Comparison of ENCODE assay signal across 14 cellular contexts in genomic region chr3:146177986-146178385, GRCh38. TPM values are rescaled to one million over a fixed set of nuclear protein-coding genes. Genes with fewer than 3 reads are reported as not detected.
DNase-seq lines count a peak whose midpoint lies in the region; ATAC-seq lines count a peak whose summit lies in the region.
"Had no signal": no experiment of that assay in that cellular context is flagged by ENCODE, and none has a peak within 500 bp of the region (broad histone marks: within the 10 kb centered on the region; RNA-seq: fewer than 3 reads in every experiment).

No MANE protein-coding gene starts in this region.

- no peaks in the 10 kb centered on the region for H4K20me1 ChIP-seq in Karpas-422 (ENCODE audit: insufficient read depth, low read depth, low read length)

- H3K4me2 ChIP-seq in Karpas-422 (ENCODE audit: low read depth, low read length, poor library complexity, severe bottlenecking): no peak overlapping the region

- H3K9ac ChIP-seq in rectal smooth muscle tissue (ENCODE audit: low read length) (no peak overlapping the region), Karpas-422 (ENCODE audit: low read length) (no peak overlapping the region)

- H3K36me3 ChIP-seq in rectal smooth muscle tissue (ENCODE audit: control insufficient read depth, insufficient read depth, low read length): no peaks in the 10 kb centered on the region
- no peaks in the 10 kb centered on the region for H3K36me3 ChIP-seq in Karpas-422 (ENCODE audit: insufficient read depth, low read length)
- H3K36me3 ChIP-seq: BE2C had no signal

- intact Hi-C loops in left ventricle myocardium superior (cut with micrococcal nuclease) (no loop called here), right cardiac atrium (cut with DNase I) (no loop called here)

- DNase-seq in left ventricle myocardium superior (no peak), right cardiac atrium (no peak), medulla oblongata (ENCODE audit: extremely low spot score) (peak; percentile 47), Karpas-422 (no peak), AG08396 (ENCODE audit: low spot score) (no peak)
- DNase-seq: BE2C; CD4-positive, alpha-beta memory T cell; DMS79; HCEC 1CT; HFFc6 had no signal

- no peaks in the 10 kb centered on the region for H3K79me2 ChIP-seq in Karpas-422 (ENCODE audit: low read length)

- H3K4me1 ChIP-seq in right cardiac atrium (ENCODE audit: control insufficient read depth, insufficient read depth, low read length): no peaks in the 10 kb centered on the region
- peaks cover 6% of the 10 kb centered on the region for H3K4me1 ChIP-seq in rectal smooth muscle tissue (ENCODE audit: control insufficient read depth, insufficient read depth, low read length)
- H3K4me1 ChIP-seq in Karpas-422 (ENCODE audit: low read length): no peaks in the 10 kb centered on the region
- H3K4me1 ChIP-seq: BE2C had no signal

- H3K9me3 ChIP-seq in right cardiac atrium (ENCODE audit: control insufficient read depth, low read length) (no peaks in the 10 kb centered on the region), Karpas-422 (ENCODE audit: low read length) (no peaks in the 10 kb centered on the region)
- H3K9me3 ChIP-seq: BE2C had no signal

- H3K4me3 ChIP-seq in right cardiac atrium (ENCODE audit: low read length) (no peak overlapping the region), rectal smooth muscle tissue (ENCODE audit: low read length) (no peak overlapping the region), Karpas-422 (ENCODE audit: low read length) (no peak overlapping the region)
- H3K4me3 ChIP-seq: GM12878 had no signal

- no peaks in the 10 kb centered on the region for H3K9me2 ChIP-seq in Karpas-422 (replicated peaks; ENCODE audit: insufficient read depth, low read length)

- H2AFZ ChIP-seq in Karpas-422 (ENCODE audit: low read length): no peak overlapping the region

- peak; percentile 55 for ATAC-seq in left ventricle myocardium superior
- ATAC-seq in right cardiac atrium: no peak
- no peak for ATAC-seq in HG03097 (IDR thresholded peaks at IDR 0.05; ENCODE audit: low FRiP score, unreplicated experiment)
- ATAC-seq: GM12878 had no signal

- H3K27ac ChIP-seq in right cardiac atrium (ENCODE audit: low read length) (no peak overlapping the region), rectal smooth muscle tissue (ENCODE audit: low read depth, low read length) (peak overlapping the region; percentile 38), Karpas-422 (ENCODE audit: low read length) (no peak overlapping the region)
- H3K27ac ChIP-seq: C4-2B had no signal

- H3K27me3 ChIP-seq in right cardiac atrium (ENCODE audit: control insufficient read depth, insufficient read depth) (no peaks in the 10 kb centered on the region), rectal smooth muscle tissue (ENCODE audit: control insufficient read depth, insufficient read depth, low read length) (no peaks in the 10 kb centered on the region), Karpas-422 (ENCODE audit: low read length) (no peaks in the 10 kb centered on the region)
- H3K27me3 ChIP-seq: BE2C had no signal

- 66% methylated on average over 6 of the region's 6 CpGs for WGBS in right cardiac atrium

RNA-seq across cellular contexts. Expression of gene PLOD2, which starts 17.0 kb away (rescaled TPM):
- total RNA-seq in left ventricle myocardium superior: 19.2 TPM
- total RNA-seq in right cardiac atrium: 10 to 100 TPM; 26.8 to 30.8 (median 30.5) TPM
- 20.3 TPM for polyA plus RNA-seq in right cardiac atrium
- total RNA-seq in Karpas-422 (2014; rRNA removed; shearing (Covaris generic); ENCODE audit: low replicate concordance): not detected in 2 replicates
- total RNA-seq: CD4-positive, alpha-beta memory T cell had no signal
- polyA plus RNA-seq: CD4-positive, alpha-beta memory T cell had no signal

Comparison
In these comparisons a context has a peak if more than half of its experiments do, and no peak if none do; other contexts are left out.
1. RNA of gene PLOD2, which starts 17.0 kb away (total RNA-seq): 26.8 to 30.8 TPM in right cardiac atrium and 19.2 TPM in left ventricle myocardium superior (single experiment); not detected in Karpas-422; every median in the first group is over 10 times any median in the second.